ENCODE assay signal across 1 cellular context in genomic region chr19:19063183-19064097, GRCh38.
TF ChIP-seq lines count a peak whose summit lies in the region.

SLC25A42 (plus strand) TSS chr19:19063994; CDS start chr19:19096125, 32,131 bp downstream.

TF ChIP-seq in HepG2, 621 proteins besides CTCF, POLR2A, EP300 and RAD21 (continued from another document and continues in another):
- no peak for TF ChIP-seq MAFK (conservative IDR thresholded peaks at IDR 0.05 in 1 of 2, IDR thresholded peaks at IDR 0.05 in 1 of 2; ENCODE audit: low read length in 2 of 2)
- peak; percentile 35; the same call in 1 of the 2 replicates for TF ChIP-seq ZZZ3 (CRISPR knock-in tag; IDR thresholded peaks at IDR 0.05; ENCODE audit: borderline replicate concordance)
- 0 out of 2 replicates have a peak, but pooled peaks have one; percentile 48 for TF ChIP-seq ZNF646 (CRISPR knock-in tag; IDR thresholded peaks at IDR 0.05)
- TF ChIP-seq MTA3 (CRISPR knock-in tag; IDR thresholded peaks at IDR 0.05): no peak
- TF ChIP-seq GFI1 (CRISPR knock-in tag; IDR thresholded peaks at IDR 0.05; ENCODE audit: borderline replicate concordance): 0 out of 2 replicates have a peak, but pooled peaks have one; percentile 41
- peak; percentile 76; the same call in 1 of the 2 replicates for TF ChIP-seq ZSCAN29 (CRISPR knock-in tag; conservative IDR thresholded peaks at IDR 0.05)
- TF ChIP-seq TAF1 (CRISPR knock-in tag; IDR thresholded peaks at IDR 0.05): peak; percentile 60; the same call in 1 of the 2 replicates
- TF ChIP-seq ZNF138 (CRISPR knock-in tag; IDR thresholded peaks at IDR 0.05; ENCODE audit: low read depth): 0 out of 2 replicates have a peak, but pooled peaks have one; percentile 52
- TF ChIP-seq TFDP2 (CRISPR knock-in tag; IDR thresholded peaks at IDR 0.05): peak; percentile 81
- TF ChIP-seq RXRB (CRISPR knock-in tag; IDR thresholded peaks at IDR 0.05; ENCODE audit: borderline replicate concordance): peak; percentile 39; the same call in 1 of the 2 replicates
- TF ChIP-seq MXD3 (CRISPR knock-in tag; IDR thresholded peaks at IDR 0.05): 0 out of 2 replicates have a peak, but pooled peaks have one; percentile 23
- no peak for TF ChIP-seq MBNL3 (CRISPR knock-in tag; conservative IDR thresholded peaks at IDR 0.05)
- TF ChIP-seq CREB1 (IDR thresholded peaks at IDR 0.05): peak; percentile 85
- TF ChIP-seq CREB1 (CRISPR knock-in tag; IDR thresholded peaks at IDR 0.05): peak; percentile 68; the same call in 1 of the 2 replicates
- peak; percentile 93 for TF ChIP-seq RFXAP (CRISPR knock-in tag; IDR thresholded peaks at IDR 0.05; ENCODE audit: borderline replicate concordance)
- 0 out of 2 replicates have a peak, but pooled peaks have one; percentile 28 for TF ChIP-seq ZNF614 (CRISPR knock-in tag; IDR thresholded peaks at IDR 0.05; ENCODE audit: borderline replicate concordance)
- TF ChIP-seq ATF7-NPFF (CRISPR knock-in tag; IDR thresholded peaks at IDR 0.05; ENCODE audit: low read depth): peak; percentile 25
- TF ChIP-seq ZBTB38 (CRISPR knock-in tag; IDR thresholded peaks at IDR 0.05): peak; percentile 77
- peak; percentile 80 for TF ChIP-seq SAP130 (CRISPR knock-in tag; IDR thresholded peaks at IDR 0.05; ENCODE audit: low read depth)
- no peak for TF ChIP-seq ZNF710 (CRISPR knock-in tag; IDR thresholded peaks at IDR 0.05; ENCODE audit: borderline replicate concordance)
- peak; percentile 65 for TF ChIP-seq ZNF543 (CRISPR knock-in tag; IDR thresholded peaks at IDR 0.05)
- TF ChIP-seq FOXJ3 (CRISPR knock-in tag; IDR thresholded peaks at IDR 0.05; ENCODE audit: borderline replicate concordance): no peak
- TF ChIP-seq XBP1 (CRISPR knock-in tag; IDR thresholded peaks at IDR 0.05): no peak
- TF ChIP-seq ZNF513 (CRISPR knock-in tag; conservative IDR thresholded peaks at IDR 0.05): no peak
- no peak; the same call in 1 of the 2 replicates for TF ChIP-seq ZNF776 (CRISPR knock-in tag; IDR thresholded peaks at IDR 0.05)
- TF ChIP-seq ZNF777 (CRISPR knock-in tag; IDR thresholded peaks at IDR 0.05): peak; percentile 91
- TF ChIP-seq ZNF558 (CRISPR knock-in tag; IDR thresholded peaks at IDR 0.05; ENCODE audit: borderline replicate concordance): no peak
- TF ChIP-seq SP2 (CRISPR knock-in tag; IDR thresholded peaks at IDR 0.05): peak; percentile 94
- peak; percentile 33; the same call in 1 of the 2 replicates for TF ChIP-seq IRF2 (CRISPR knock-in tag; IDR thresholded peaks at IDR 0.05)
- no peak for TF ChIP-seq ZFAT (CRISPR knock-in tag; conservative IDR thresholded peaks at IDR 0.05)
- no peak for TF ChIP-seq PRMT3 (CRISPR knock-in tag; IDR thresholded peaks at IDR 0.05; ENCODE audit: borderline replicate concordance, low read depth)
- TF ChIP-seq ZNF451 (CRISPR knock-in tag; IDR thresholded peaks at IDR 0.05): no peak
- TF ChIP-seq ZBTB10 (CRISPR knock-in tag; IDR thresholded peaks at IDR 0.05; ENCODE audit: borderline replicate concordance): peak; percentile 52; the same call in 1 of the 2 replicates
- TF ChIP-seq ZNF34 (CRISPR knock-in tag; IDR thresholded peaks at IDR 0.05; ENCODE audit: borderline replicate concordance): 0 out of 2 replicates have a peak, but pooled peaks have one; percentile 24
- peak; percentile 95 for TF ChIP-seq PBX3 (CRISPR knock-in tag; IDR thresholded peaks at IDR 0.05; ENCODE audit: borderline replicate concordance)
- TF ChIP-seq ZNF670 (CRISPR knock-in tag; IDR thresholded peaks at IDR 0.05; ENCODE audit: borderline replicate concordance): no peak
- no peak for TF ChIP-seq HNRNPK (IDR thresholded peaks at IDR 0.05; ENCODE audit: low read depth, low read length, poor library complexity, severe bottlenecking)
- no peak for TF ChIP-seq ZNF589 (CRISPR knock-in tag; conservative IDR thresholded peaks at IDR 0.05)
- no peak for TF ChIP-seq ZNF382 (CRISPR knock-in tag; IDR thresholded peaks at IDR 0.05; ENCODE audit: borderline replicate concordance)
- TF ChIP-seq GABPB1 (CRISPR knock-in tag; IDR thresholded peaks at IDR 0.05): peak; percentile 82
- TF ChIP-seq CSRNP1 (CRISPR knock-in tag; IDR thresholded peaks at IDR 0.05): no peak
